In the genomic region with DNA sequence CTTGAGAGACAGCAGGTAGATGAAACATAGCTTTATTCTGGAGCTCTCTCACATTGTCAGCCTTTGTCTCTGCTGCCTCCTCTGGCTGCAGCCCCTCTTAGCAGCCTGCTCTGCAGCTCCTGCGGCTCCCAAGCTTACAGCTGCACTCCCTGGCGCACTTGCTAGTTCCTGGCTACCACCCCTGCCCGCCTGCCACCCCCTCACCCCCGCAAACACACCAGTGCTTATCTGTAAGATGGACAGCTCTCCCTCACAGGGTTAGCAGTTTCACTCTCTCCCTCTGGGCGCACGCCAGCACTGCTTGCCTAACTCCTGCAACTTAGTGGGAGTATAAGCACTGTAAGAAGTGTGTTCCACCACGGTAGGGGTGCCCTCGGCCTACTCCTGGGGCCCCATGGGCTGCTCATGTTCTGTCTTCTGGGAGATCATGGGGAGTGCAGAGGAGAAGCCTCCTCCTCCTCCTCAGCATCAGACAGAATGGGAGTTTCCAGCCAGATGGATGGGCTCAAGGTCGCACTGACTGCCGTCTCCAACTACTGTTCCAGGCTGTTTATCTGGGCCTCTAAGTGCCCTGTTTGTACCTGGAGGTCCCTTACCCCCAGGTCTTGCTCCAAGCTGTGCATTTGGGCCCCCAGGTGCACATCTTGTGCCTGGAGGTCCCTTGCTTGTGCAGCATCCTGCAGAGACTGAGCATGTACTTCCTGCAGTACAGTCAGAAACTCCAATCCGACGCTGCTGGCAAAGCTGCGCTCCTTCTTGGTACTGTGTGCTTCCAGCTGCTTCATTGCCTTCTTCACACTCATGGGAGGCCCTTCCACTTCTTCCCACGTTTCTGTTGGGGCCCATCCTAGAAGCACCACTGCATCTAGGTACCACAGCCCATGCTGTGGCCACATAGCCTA, we compare ENCODE assay signal across 8 cellular contexts.
DNase-seq lines count a peak whose midpoint lies in the region; ATAC-seq and TF ChIP-seq lines count a peak whose summit lies in the region.

No MANE protein-coding gene starts in this region.

- no peak overlapping the region for H3K4me3 ChIP-seq in SJCRH30
- no peak overlapping the region for H3K4me3 ChIP-seq in coronary artery

- no peaks in the 10 kb centered on the region for H3K9me3 Mint-ChIP-seq in nephron
- H3K9me3 Mint-ChIP-seq in natural killer cell treated with Interleukin-12 subunit alpha and Interleukin-12 subunit beta and Interleukin-15 and Interleukin-18, amount 100 ng/mL, for 72 hours = peaks cover 17% of the 10 kb centered on the region

- H3K27ac Mint-ChIP-seq in nephron = peak overlapping the region in 1 of 3 experiments; percentile 12
- no peak overlapping the region for H3K27ac Mint-ChIP-seq in natural killer cell treated with Interleukin-12 subunit alpha and Interleukin-12 subunit beta and Interleukin-15 and Interleukin-18, amount 100 ng/mL, for 72 hours

- peaks cover 4% of the 10 kb centered on the region for H3K27me3 Mint-ChIP-seq in nephron (ENCODE audit: low read depth)
- no peaks in the 10 kb centered on the region for H3K27me3 Mint-ChIP-seq in natural killer cell treated with Interleukin-12 subunit alpha and Interleukin-12 subunit beta and Interleukin-15 and Interleukin-18, amount 100 ng/mL, for 72 hours

- peak; percentile 51 to 59 (median 58) for TF ChIP-seq CTCF in nephron (IDR thresholded peaks at IDR 0.05; ENCODE audit: unreplicated experiment in 3 of 3)
- no peak for TF ChIP-seq CTCF in coronary artery (IDR thresholded peaks at IDR 0.05)

- no peaks in the 10 kb centered on the region for H3K9me3 ChIP-seq in SJCRH30 (replicated peaks)

- no peaks in the 10 kb centered on the region for H3K27me3 ChIP-seq in SJCRH30

- no peaks in the 10 kb centered on the region for H3K36me3 ChIP-seq in SJCRH30

- H3K4me1 Mint-ChIP-seq in nephron = peaks cover 8% of the 10 kb centered on the region
- H3K4me1 Mint-ChIP-seq in natural killer cell treated with Interleukin-12 subunit alpha and Interleukin-12 subunit beta and Interleukin-15 and Interleukin-18, amount 100 ng/mL, for 72 hours (ENCODE audit: low read depth in 2 of 2) = no peaks in the 10 kb centered on the region

- H3K4me3 Mint-ChIP-seq in nephron = no peak overlapping the region
- no peak overlapping the region for H3K4me3 Mint-ChIP-seq in natural killer cell treated with Interleukin-12 subunit alpha and Interleukin-12 subunit beta and Interleukin-15 and Interleukin-18, amount 100 ng/mL, for 72 hours

- H3K4me1 ChIP-seq in SJCRH30 = no peaks in the 10 kb centered on the region

- H3K36me3 Mint-ChIP-seq in nephron (ENCODE audit: low read depth) = no peaks in the 10 kb centered on the region
- H3K36me3 Mint-ChIP-seq in natural killer cell treated with Interleukin-12 subunit alpha and Interleukin-12 subunit beta and Interleukin-15 and Interleukin-18, amount 100 ng/mL, for 72 hours = peaks cover 14% of the 10 kb centered on the region

- DNase-seq in HT-29 (ENCODE audit: low spot score) (peak; percentile 46), SJCRH30 (peak; percentile 11 to 38), AG08395 (ENCODE audit: low spot score) (no peak), coronary artery (ENCODE audit: low spot score) (no peak), dermis blood vessel endothelial cell (no peak)
- no peak for DNase-seq in natural killer cell treated with Interleukin-12 subunit alpha and Interleukin-12 subunit beta and Interleukin-15 and Interleukin-18, amount 100 ng/mL, for 72 hours (ENCODE audit: low spot score)

- no peak overlapping the region for H3K27ac ChIP-seq in SJCRH30
- H3K27ac ChIP-seq in coronary artery = no peak overlapping the region

- ATAC-seq in GM18498 (IDR thresholded peaks at IDR 0.05; ENCODE audit: unreplicated experiment) = peak; percentile 74
- no peak for ATAC-seq in natural killer cell treated with Interleukin-12 subunit alpha and Interleukin-12 subunit beta and Interleukin-15 and Interleukin-18, amount 100 ng/mL, for 72 hours

Comparison
In these comparisons a context has a peak if more than half of its experiments do, and no peak if none do; other contexts are left out.
1. DNase-seq: peak in HT-29 (single experiment) and SJCRH30 (2 of 2); none in AG08395 (single experiment), coronary artery (single experiment), dermis blood vessel endothelial cell (single experiment) and natural killer cell treated with Interleukin-12 subunit alpha and Interleukin-12 subunit beta and Interleukin-15 and Interleukin-18, amount 100 ng/mL, for 72 hours (single experiment).